Comparison of ENCODE assay signal across 1 cellular context in the genomic region with DNA sequence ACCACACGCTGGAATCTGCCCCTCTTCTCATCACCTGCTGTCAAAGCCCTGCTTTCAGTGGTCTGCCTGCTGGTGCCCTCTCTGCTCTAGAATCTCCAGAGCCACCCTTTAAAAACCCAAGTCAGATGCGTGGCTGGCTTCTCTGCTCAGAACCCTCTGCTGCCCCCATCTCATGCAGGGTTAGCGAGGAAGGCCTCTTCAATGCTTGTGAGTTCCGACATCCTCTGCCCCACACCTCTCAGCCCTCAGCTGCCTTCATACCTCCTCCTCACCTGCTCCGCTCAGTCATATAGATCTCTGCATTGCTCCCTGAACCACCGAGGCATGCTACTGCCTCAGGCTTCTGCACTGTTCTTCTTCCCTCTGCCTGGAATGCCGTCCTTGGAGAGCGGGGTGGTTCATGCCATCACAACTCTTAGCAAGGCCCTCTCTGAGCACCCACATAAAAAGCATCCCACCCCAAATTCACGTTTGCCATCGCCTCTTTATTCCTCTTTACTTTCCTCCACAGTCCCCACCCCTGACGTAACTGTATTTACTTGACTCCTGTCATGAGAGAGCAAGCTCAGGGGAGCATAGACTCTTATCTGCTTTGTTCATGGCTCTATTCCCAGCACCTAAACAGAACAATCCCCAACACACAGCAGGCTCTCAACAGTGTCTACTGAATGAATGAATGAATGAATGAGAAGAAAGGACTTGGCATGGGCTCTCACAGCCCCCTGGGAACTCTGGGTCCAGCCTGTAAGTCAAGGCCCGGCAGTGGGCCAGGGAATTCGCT.
TF ChIP-seq lines count a peak whose summit lies in the region.

No MANE protein-coding gene starts in this region.

TF ChIP-seq in GM12878, 131 proteins besides CTCF, POLR2A, EP300 and RAD21:
- no peak for TF ChIP-seq HDGF (IDR thresholded peaks at IDR 0.05)
- TF ChIP-seq SMAD1 (IDR thresholded peaks at IDR 0.05; ENCODE audit: low read depth, partially characterized antibody): no peak
- no peak for TF ChIP-seq RFX5 (IDR thresholded peaks at IDR 0.05; ENCODE audit: low read depth, low read length)
- 0 out of 2 replicates have a peak, but pooled peaks have one; percentile 47 for TF ChIP-seq ZNF24 (IDR thresholded peaks at IDR 0.05)
